ENCODE assay signal across 10 cellular contexts in genomic region chr14:53715390-53715730, GRCh38.
DNase-seq lines count a peak whose midpoint lies in the region; ATAC-seq, FAIRE-seq and TF ChIP-seq lines count a peak whose summit lies in the region.
"Had no signal": no experiment of that assay in that cellular context is flagged by ENCODE, and none has a peak within 500 bp of the region (broad histone marks: within the 10 kb centered on the region; RNA-seq: fewer than 3 reads in every experiment).

No MANE protein-coding gene starts in this region.

- H3K36me3 ChIP-seq in small intestine (ENCODE audit: control insufficient read depth in 2 of 2, insufficient read depth in 2 of 2, low read length in 2 of 2), result no peaks in the 10 kb centered on the region

- DNase-seq in H9 (no peak), cerebellar cortex (ENCODE audit: low spot score) (peak; percentile 74), islet precursor cell (peak; percentile 54), small intestine (peak; percentile 82), foreskin melanocyte (no peak), GM12891 (ENCODE audit: insufficient read length, low spot score) (no peak)
- DNase-seq in activated CD4-positive, alpha-beta T cell treated with anti-CD3 and anti-CD28 coated beads for 48 hours, result no peak
- DNase-seq: activated CD4-positive, CD25-positive, alpha-beta regulatory T cell had no signal

- ATAC-seq in GM18868 (IDR thresholded peaks at IDR 0.05; ENCODE audit: unreplicated experiment), result no peak

- H3K4me3 ChIP-seq in small intestine (ENCODE audit: low read depth in 1 of 2, low read length in 2 of 2), result no peak overlapping the region

- no peak for TF ChIP-seq CTCF in H9 (conservative IDR thresholded peaks at IDR 0.05)

- no CpG with 5 or more reads among the region's 1 CpG for WGBS in H9 (ENCODE audit: extremely low coverage, insufficient read length, low lambda C conversion rate)
- 6 to 29% (median 17%) methylated on average over 1 of the region's 1 CpG for WGBS in small intestine, 3 donors

- no peak overlapping the region for H4K91ac ChIP-seq in H9 (ENCODE audit: insufficient read length, low read depth, low read length)

- peak overlapping the region; percentile 73 for H3K23ac ChIP-seq in H9 (ENCODE audit: insufficient read length, low read depth, low read length)

- H3K9me3 Mint-ChIP-seq in H9, result no peaks in the 10 kb centered on the region; a peak in 2 of 5 replicates

- no peak overlapping the region for H3K27ac Mint-ChIP-seq in H9
- H3K27ac Mint-ChIP-seq: brain had no signal

- H3K79me2 ChIP-seq in H9 (ENCODE audit: insufficient read depth, low read length), result no peaks in the 10 kb centered on the region

- H2BK120ac ChIP-seq in H9 (ENCODE audit: low read depth, low read length, poor library complexity, severe bottlenecking), result no peak overlapping the region

- no peak overlapping the region for H3K4me3 Mint-ChIP-seq in H9
- H3K4me3 Mint-ChIP-seq: brain had no signal

- no peaks in the 10 kb centered on the region for H4K20me1 ChIP-seq in H9 (ENCODE audit: control insufficient read depth, insufficient read depth, insufficient read length)

- no peak overlapping the region for H2BK20ac ChIP-seq in H9 (ENCODE audit: low read depth, low read length, poor library complexity, severe bottlenecking)

- no peak overlapping the region for H3K56ac ChIP-seq in H9 (ENCODE audit: insufficient read length, low read depth, low read length)

- no peak overlapping the region for H2AK5ac ChIP-seq in H9 (ENCODE audit: insufficient read length, low read length)

- no peak overlapping the region for H4K8ac ChIP-seq in H9 (replicated peaks; ENCODE audit: insufficient read length, low read depth, low read length)

- H3K79me1 ChIP-seq in H9 (ENCODE audit: insufficient read depth, low read depth, low read length, poor library complexity, severe bottlenecking), result no peaks in the 10 kb centered on the region

- no peaks in the 10 kb centered on the region for H3K23me2 ChIP-seq in H9 (ENCODE audit: insufficient read length, low read depth, low read length, poor library complexity, severe bottlenecking)

- no peak overlapping the region for H2BK5ac ChIP-seq in H9 (ENCODE audit: insufficient read length, low read length)

- H3K4ac ChIP-seq in H9 (ENCODE audit: low read depth, low read length), result no peak overlapping the region

- no peaks in the 10 kb centered on the region for H3K9me3 ChIP-seq in H9 (ENCODE audit: control insufficient read depth, low read depth, low read length)
- H3K9me3 ChIP-seq in small intestine (ENCODE audit: control insufficient read depth, low read depth), result no peaks in the 10 kb centered on the region

- no peak overlapping the region for H3K18ac ChIP-seq in H9 (ENCODE audit: insufficient read length, low read depth, low read length)

- no peak for FAIRE-seq in small intestine (lab: Jason Lieb, UNC)
- no peak for FAIRE-seq in GM12891 (lab: Jason Lieb, UNC)

- H3K14ac ChIP-seq in H9 (ENCODE audit: insufficient read depth, low read length), result no peak overlapping the region

- peaks cover 7 to 9% of the 10 kb centered on the region in 2 experiments for H3K4me1 Mint-ChIP-seq in H9

- H3K27me3 ChIP-seq in H9 (ENCODE audit: insufficient read depth, low read length), result no peaks in the 10 kb centered on the region
- no peaks in the 10 kb centered on the region for H3K27me3 ChIP-seq in small intestine (ENCODE audit: control insufficient read depth in 2 of 2, insufficient read depth in 2 of 2, low read length in 2 of 2)

- H3K27ac ChIP-seq in H9 (ENCODE audit: insufficient read length, low read depth, low read length) (no peak overlapping the region), small intestine (ENCODE audit: low read depth in 1 of 2, low read length in 1 of 2) (peak overlapping the region; percentile 11 to 40)

- no peaks in the 10 kb centered on the region; a peak in 1 of 7 replicates for H3K36me3 Mint-ChIP-seq in H9 (ENCODE audit: insufficient read depth in 1 of 3, low read depth in 3 of 3)
- H3K36me3 Mint-ChIP-seq: brain had no signal

- no peaks in the 10 kb centered on the region for H3K27me3 Mint-ChIP-seq in H9 (ENCODE audit: low read depth)

- H4K5ac ChIP-seq in H9 (ENCODE audit: insufficient read length, low read depth, low read length), result no peak overlapping the region

- no peak overlapping the region for H2AFZ ChIP-seq in H9 (ENCODE audit: low read length)

- H3T11ph ChIP-seq in H9 (ENCODE audit: low read length), result no peak overlapping the region

- H3K4me1 ChIP-seq in H9 (ENCODE audit: insufficient read depth, low read length), result no peaks in the 10 kb centered on the region
- H3K4me1 ChIP-seq in small intestine (ENCODE audit: control insufficient read depth in 2 of 2, insufficient read depth in 1 of 2, low read depth in 1 of 2, low read length in 1 of 2), result no peaks in the 10 kb centered on the region

- no peak overlapping the region for H3K4me2 ChIP-seq in H9 (ENCODE audit: insufficient read depth, insufficient read length, low read length)

- H2BK15ac ChIP-seq in H9 (ENCODE audit: low read depth, low read length), result no peak overlapping the region

- no peak for TF ChIP-seq POLR2A in GM12891 (IDR thresholded peaks at IDR 0.05; ENCODE audit: low read depth, low read length)

- H3K9ac ChIP-seq in H9 (ENCODE audit: extremely low read depth, insufficient read length, low read length), result no peak overlapping the region

- no peak overlapping the region for H2BK12ac ChIP-seq in H9 (ENCODE audit: insufficient read length, low read depth, low read length)

TF ChIP-seq in GM12891, 5 proteins besides CTCF, POLR2A, EP300 and RAD21:
- TF ChIP-seq PAX5 (IDR thresholded peaks at IDR 0.05; ENCODE audit: insufficient read depth, low read length, severe bottlenecking) (no peak), SPI1 (IDR thresholded peaks at IDR 0.05; ENCODE audit: low read depth, low read length) (no peak), TAF1 (IDR thresholded peaks at IDR 0.05; ENCODE audit: low read depth, low read length) (no peak), POU2F2 (IDR thresholded peaks at IDR 0.05; ENCODE audit: low read depth, low read length) (no peak), POLR2AphosphoS5 (IDR thresholded peaks at IDR 0.05; ENCODE audit: low read depth, low read length) (no peak)
TF ChIP-seq in GM12891: peak in this region for 0.

Comparison
In these comparisons a context has a peak if more than half of its experiments do, and no peak if none do; other contexts are left out.
1. DNase-seq: peak in cerebellar cortex (single experiment), islet precursor cell (single experiment) and small intestine (single experiment); none in H9 (single experiment), foreskin melanocyte (single experiment), activated CD4-positive, alpha-beta T cell treated with anti-CD3 and anti-CD28 coated beads for 48 hours (single experiment) and GM12891 (single experiment).